In genomic region chr12:100120355-100120754, GRCh38 we compare ENCODE assay signal across 10 cellular contexts.
"Had no signal": no experiment of that assay in that cellular context is flagged by ENCODE, and none has a peak within 500 bp of the region (broad histone marks: within the 10 kb centered on the region; RNA-seq: fewer than 3 reads in every experiment).

No MANE protein-coding gene starts in this region.

- FAIRE-seq: H1, H54, HepG2 had no signal

- ATAC-seq: GM23338, HepG2 had no signal

- H3K4me1 Mint-ChIP-seq: GM23338 had no signal

- H3K4me3 ChIP-seq: GM23338 had no signal

- H2AFZ ChIP-seq: GM23338 had no signal

- H3K27ac ChIP-seq: HL-60 had no signal

- H3K27me3 Mint-ChIP-seq: IgD-negative memory B cell had no signal

- H3K4me2 ChIP-seq: GM23338 had no signal

- DNase-seq: H9, HCEC 1CT, HFFc6, KG1 had no signal

- H3K4me3 Mint-ChIP-seq: GM23338, H9, HFFc6, IgD-negative memory B cell had no signal

- H3K27ac Mint-ChIP-seq: GM23338, HFFc6, IgD-negative memory B cell had no signal
